ENCODE assay signal across 1 cellular context in genomic region chr16:28878083-28878926, GRCh38.
TF ChIP-seq lines count a peak whose summit lies in the region.

TSS of gene ATP2A1 (plus strand) at chr16:28878488. CDS start at chr16:28878672, 184 bp downstream.

TF ChIP-seq in endothelial cell of umbilical vein, 7 proteins besides CTCF, POLR2A, EP300 and RAD21:
- TF ChIP-seq GATA2 (IDR thresholded peaks at IDR 0.05; ENCODE audit: insufficient read depth, insufficient read length, low read depth, low read length) (no peak), JUN (IDR thresholded peaks at IDR 0.05; ENCODE audit: borderline replicate concordance, insufficient read depth, insufficient read length, low read depth) (no peak), FOS (IDR thresholded peaks at IDR 0.05; ENCODE audit: borderline replicate concordance, insufficient read depth, low read length) (no peak), EZH2 (IDR thresholded peaks at IDR 0.05; ENCODE audit: borderline replicate concordance, low read depth, low read length, severe bottlenecking) (no peak), MAX (IDR thresholded peaks at IDR 0.05; ENCODE audit: insufficient read depth, insufficient read length) (no peak), POLR2AphosphoS5 (IDR thresholded peaks at IDR 0.05; ENCODE audit: insufficient read depth, low read depth, low read length) (no peak), MYC (IDR thresholded peaks at IDR 0.05; ENCODE audit: low read depth, low read length) (no peak)
